In genomic region chr3:114884213-114884923, GRCh38 we compare ENCODE assay signal across 15 cellular contexts.
"Had no signal": no experiment of that assay in that cellular context is flagged by ENCODE, and none has a peak within 500 bp of the region (broad histone marks: within the 10 kb centered on the region; RNA-seq: fewer than 3 reads in every experiment).

No MANE protein-coding gene starts in this region.

- H3K36me3 ChIP-seq: ascending aorta, esophagus squamous epithelium, thoracic aorta, WERI-Rb-1 had no signal

- DNase-seq: activated CD4-positive, alpha-beta T cell treated with anti-CD3 and anti-CD28 coated beads for 48 hours; activated CD8-positive, alpha-beta memory T cell treated with anti-CD3 and anti-CD28 coated beads, Interleukin-2, amount 50 U/mL, for 48 hours; activated CD8-positive, alpha-beta T cell treated with anti-CD3 and anti-CD28 coated beads, Interleukin-2, amount 10 ng/mL, durations not matched to agents 7 days and 5 days; activated naive CD4-positive, alpha-beta T cell treated with Interleukin-2 at 50 U/mL for 16 hours; activated naive CD8-positive, alpha-beta T cell treated with anti-CD3 and anti-CD28 coated beads, Interleukin-2, amount 50 U/mL, for 24 hours; esophagus squamous epithelium; foreskin fibroblast; naive B cell; retina; stimulated activated CD4-positive, alpha-beta T cell treated with anti-CD3 and anti-CD28 coated beads, Interleukin-4, amount 100 ng/mL, for 1 hour; stimulated activated naive CD8-positive, alpha-beta T cell treated with anti-CD3 and anti-CD28 coated beads, Interleukin-15, amount 100 ng/mL, for 72 hours; WERI-Rb-1 had no signal

- H3K4me3 ChIP-seq: ascending aorta, esophagus squamous epithelium, thoracic aorta had no signal

- H3K79me2 ChIP-seq: parathyroid adenoma had no signal

- H3K9ac ChIP-seq: parathyroid adenoma had no signal

- ATAC-seq: activated CD8-positive, alpha-beta T cell treated with anti-CD3 and anti-CD28 coated beads, Interleukin-2, amount 10 ng/mL, durations not matched to agents 7 days and 5 days; activated naive CD8-positive, alpha-beta T cell treated with anti-CD3 and anti-CD28 coated beads, Interleukin-2, amount 50 U/mL, for 24 hours; stimulated activated naive CD8-positive, alpha-beta T cell treated with anti-CD3 and anti-CD28 coated beads, Interleukin-15, amount 100 ng/mL, for 72 hours had no signal

- H2AFZ ChIP-seq: parathyroid adenoma had no signal

- H3K27ac ChIP-seq: ascending aorta, esophagus squamous epithelium, parathyroid adenoma, thoracic aorta, WERI-Rb-1 had no signal

- H3K9me3 ChIP-seq: ascending aorta, esophagus squamous epithelium, thoracic aorta had no signal

- H3K27me3 ChIP-seq: ascending aorta, esophagus squamous epithelium had no signal
